In genomic region chr11:92993004-92993403, GRCh38 we compare ENCODE assay signal across 39 cellular contexts. TPM values are rescaled to one million over a fixed set of nuclear protein-coding genes. Genes with fewer than 3 reads are reported as not detected.
"Had no signal": no experiment of that assay in that cellular context is flagged by ENCODE, and none has a peak within 500 bp of the region (broad histone marks: within the 10 kb centered on the region; RNA-seq: fewer than 3 reads in every experiment).

No MANE protein-coding gene starts in this region.

- H3K27ac Mint-ChIP-seq: activated B cell treated with CpG ODN at 0.5 μM for 24 hours; activated CD4-positive, alpha-beta memory T cell treated with anti-CD3 and anti-CD28 coated beads for 36 hours; activated CD4-positive, alpha-beta T cell treated with anti-CD3 and anti-CD28 coated beads, Interleukin-2, amount 10 ng/mL, durations not matched to agents 24 days and 14 days; activated CD8-positive, alpha-beta T cell treated with anti-CD3 and anti-CD28 coated beads for 36 hours; activated naive CD4-positive, alpha-beta T cell treated with anti-CD3 and anti-CD28 coated beads for 36 hours; activated naive CD4-positive, alpha-beta T cell treated with anti-CD3 and anti-CD28 coated beads, Interleukin-2, amount 50 U/mL, for 72 hours; activated naive CD8-positive, alpha-beta T cell treated with anti-CD3 and anti-CD28 coated beads for 36 hours; activated T-cell treated with anti-CD3 and anti-CD28 coated beads, Interleukin-2, amount 50 U/mL, for 72 hours; activated T-helper 1 cell treated with anti-CD3 and anti-CD28 coated beads, Interleukin-12 subunit alpha, Interleukin-12 subunit beta, Interleukin-2, Interleukin-4 antibody, amounts not matched to agents 30 ng/mL and 10 ng/mL and 1 ng/mL, durations not matched to agents 14 hours and 24 hours and 36 hours; activated T-helper 17 cell treated with anti-CD3 and anti-CD28 coated beads, Interleukin-2, amount 50 U/mL, for 72 hours; T-helper 1 cell treated with Interleukin-12 subunit alpha and Interleukin-12 subunit beta and Interleukin-4 antibody, amounts not matched to agents 30 μg/mL and 1 μg/mL, for 36 hours; T-helper 2 cell treated with Interferon-gamma antibody and Interleukin-4, amounts not matched to agents 5 μg/mL and 100 μg/mL, for 36 hours had no signal

- H3K4me1 Mint-ChIP-seq: activated B cell treated with CpG ODN at 0.5 μM for 24 hours; activated CD4-positive, alpha-beta T cell treated with anti-CD3 and anti-CD28 coated beads, Interleukin-2, amount 10 ng/mL, durations not matched to agents 24 days and 14 days; activated naive CD8-positive, alpha-beta T cell treated with anti-CD3 and anti-CD28 coated beads for 36 hours; activated T-helper 17 cell treated with anti-CD3 and anti-CD28 coated beads, Interleukin-2, amount 50 U/mL, for 72 hours had no signal

- H3K4me3 Mint-ChIP-seq: activated B cell treated with CpG ODN at 0.5 μM for 24 hours; activated CD4-positive, alpha-beta memory T cell treated with anti-CD3 and anti-CD28 coated beads for 36 hours; activated CD4-positive, alpha-beta T cell treated with anti-CD3 and anti-CD28 coated beads, Interleukin-2, amount 10 ng/mL, durations not matched to agents 24 days and 14 days; activated CD8-positive, alpha-beta T cell treated with anti-CD3 and anti-CD28 coated beads for 36 hours; activated naive CD4-positive, alpha-beta T cell treated with anti-CD3 and anti-CD28 coated beads for 36 hours; activated naive CD8-positive, alpha-beta T cell treated with anti-CD3 and anti-CD28 coated beads for 36 hours; activated T-cell treated with anti-CD3 and anti-CD28 coated beads, Interleukin-2, amount 50 U/mL, for 4 hours; activated T-cell treated with anti-CD3 and anti-CD28 coated beads, Interleukin-2, amount 50 U/mL, for 72 hours; activated T-helper 1 cell treated with anti-CD3 and anti-CD28 coated beads, Interleukin-12 subunit alpha, Interleukin-12 subunit beta, Interleukin-2, Interleukin-4 antibody, amounts not matched to agents 30 ng/mL and 10 ng/mL and 1 ng/mL, durations not matched to agents 14 hours and 24 hours and 36 hours; activated T-helper 17 cell treated with anti-CD3 and anti-CD28 coated beads, Interleukin-2, amount 50 U/mL, for 72 hours; T-helper 1 cell treated with Interleukin-12 subunit alpha and Interleukin-12 subunit beta and Interleukin-4 antibody, amounts not matched to agents 30 μg/mL and 1 μg/mL, for 36 hours; T-helper 2 cell treated with Interferon-gamma antibody and Interleukin-4, amounts not matched to agents 5 μg/mL and 100 μg/mL, for 36 hours had no signal

- H3K4me1 ChIP-seq: adrenal gland, body of pancreas, breast epithelium had no signal

- H3K36me3 ChIP-seq: adrenal gland, brain microvascular endothelial cell, breast epithelium had no signal

- H3K27me3 ChIP-seq: adrenal gland, body of pancreas, brain microvascular endothelial cell, breast epithelium had no signal

- H3K27ac ChIP-seq: adrenal gland, body of pancreas, brain microvascular endothelial cell, breast epithelium, VCaP had no signal

- H3K36me3 Mint-ChIP-seq: activated CD4-positive, alpha-beta memory T cell treated with anti-CD3 and anti-CD28 coated beads for 36 hours; activated naive CD4-positive, alpha-beta T cell treated with anti-CD3 and anti-CD28 coated beads, Interleukin-2, amount 50 U/mL, for 72 hours; activated naive CD8-positive, alpha-beta T cell treated with anti-CD3 and anti-CD28 coated beads for 36 hours had no signal

- DNase-seq: activated B cell treated with CpG ODN at 0.5 μM for 24 hours; activated CD4-positive, alpha-beta memory T cell treated with anti-CD3 and anti-CD28 coated beads for 36 hours; activated CD4-positive, alpha-beta T cell treated with anti-CD3 and anti-CD28 coated beads for 4 hours; activated CD4-positive, alpha-beta T cell treated with anti-CD3 and anti-CD28 coated beads, Interleukin-2, amount 10 ng/mL, durations not matched to agents 24 days and 14 days; activated CD4-positive, alpha-beta T cell treated with anti-CD3 and anti-CD28 coated beads, Interleukin-2, amount 50 U/mL, for 1 hour; activated CD4-positive, alpha-beta T cell treated with anti-CD3 and anti-CD28 coated beads, Interleukin-2, amount 50 U/mL, for 4 hours; activated CD4-positive, CD25-positive, alpha-beta regulatory T cell treated with anti-CD3 and anti-CD28 coated beads, Interleukin-2, amount 50 U/mL, for 72 hours; activated CD8-positive, alpha-beta memory T cell treated with anti-CD3 and anti-CD28 coated beads, Interleukin-2, amount 50 U/mL, for 4 hours; activated CD8-positive, alpha-beta T cell treated with anti-CD3 and anti-CD28 coated beads for 36 hours; activated effector memory CD4-positive, alpha-beta T cell treated with anti-CD3 and anti-CD28 coated beads, Interleukin-2, amount 50 U/mL, for 16 hours; activated gamma-delta T cell treated with Interleukin-2 at 50 U/mL for 16 hours; activated naive CD4-positive, alpha-beta T cell; activated naive CD4-positive, alpha-beta T cell treated with anti-CD3 and anti-CD28 coated beads for 36 hours; activated naive CD4-positive, alpha-beta T cell treated with anti-CD3 and anti-CD28 coated beads, Interleukin-2, amount 50 U/mL, for 16 hours; activated naive CD8-positive, alpha-beta T cell treated with anti-CD3 and anti-CD28 coated beads for 36 hours; activated T-cell treated with anti-CD3 and anti-CD28 coated beads for 4 hours; activated T-cell treated with anti-CD3 and anti-CD28 coated beads, Interleukin-2, amount 50 U/mL, for 1 hour; activated T-cell treated with anti-CD3 and anti-CD28 coated beads, Interleukin-2, amount 50 U/mL, for 4 hours; activated T-cell treated with anti-CD3 and anti-CD28 coated beads, Interleukin-2, amount 50 U/mL, for 72 hours; adrenal gland; amniotic stem cell; aorta; body of pancreas; brain microvascular endothelial cell; central memory CD4-positive, alpha-beta T cell; T-helper 1 cell; T-helper 2 cell; T-helper 9 cell had no signal

- H3K27me3 Mint-ChIP-seq: activated B cell treated with CpG ODN at 0.5 μM for 24 hours; activated naive CD8-positive, alpha-beta T cell treated with anti-CD3 and anti-CD28 coated beads for 36 hours had no signal

- H3K9me3 ChIP-seq: adrenal gland, body of pancreas had no signal

- H3K9me3 Mint-ChIP-seq: activated T-helper 17 cell treated with anti-CD3 and anti-CD28 coated beads, Interleukin-2, amount 50 U/mL, for 72 hours had no signal

- H3K4me3 ChIP-seq: adrenal gland, body of pancreas, breast epithelium had no signal

RNA-seq across cellular contexts. Expression of gene MTNR1B, which starts 23.6 kb away (rescaled TPM):
- total RNA-seq: activated B cell treated with CpG ODN at 0.5 μM for 24 hours; activated CD4-positive, alpha-beta memory T cell treated with anti-CD3 and anti-CD28 coated beads for 36 hours; activated CD4-positive, alpha-beta T cell treated with anti-CD3 and anti-CD28 coated beads, Interleukin-2, amount 10 ng/mL, durations not matched to agents 24 days and 14 days; activated CD8-positive, alpha-beta memory T cell treated with anti-CD3 and anti-CD28 coated beads for 36 hours; activated CD8-positive, alpha-beta T cell treated with anti-CD3 and anti-CD28 coated beads for 36 hours; activated naive CD4-positive, alpha-beta T cell treated with anti-CD3 and anti-CD28 coated beads for 36 hours; activated naive CD4-positive, alpha-beta T cell treated with anti-CD3 and anti-CD28 coated beads, Interleukin-2, amount 50 U/mL, for 72 hours; activated naive CD8-positive, alpha-beta T cell treated with anti-CD3 and anti-CD28 coated beads for 36 hours; activated T-cell treated with anti-CD3 and anti-CD28 coated beads, Interleukin-2, amount 50 U/mL, for 4 hours; activated T-cell treated with anti-CD3 and anti-CD28 coated beads, Interleukin-2, amount 50 U/mL, for 72 hours; activated T-helper 1 cell treated with anti-CD3 and anti-CD28 coated beads, Interleukin-12 subunit alpha, Interleukin-12 subunit beta, Interleukin-2, Interleukin-4 antibody, amounts not matched to agents 30 ng/mL and 10 ng/mL and 1 ng/mL, durations not matched to agents 14 hours and 24 hours and 36 hours; activated T-helper 17 cell treated with anti-CD3 and anti-CD28 coated beads, Interleukin-2, amount 50 U/mL, for 72 hours; adrenal gland; aorta; astrocyte; body of pancreas; breast epithelium; cardiac septum; cerebellum had no signal
- polyA plus RNA-seq: adrenal gland, aorta had no signal
